Comparison of ENCODE assay signal across 8 cellular contexts in genomic region chr17:386145-386876, GRCh38. TPM values are rescaled to one million over a fixed set of nuclear protein-coding genes. Genes with fewer than 3 reads are reported as not detected.
DNase-seq lines count a peak whose midpoint lies in the region; ATAC-seq and TF ChIP-seq lines count a peak whose summit lies in the region.

No MANE protein-coding gene starts in this region.

- peak overlapping the region; percentile 56 for H3K4me3 Mint-ChIP-seq in chondrocyte (ENCODE audit: unreplicated experiment)

- H3K4me3 ChIP-seq in lower leg skin (ENCODE audit: low read depth, poor library complexity, severe bottlenecking) = no peak overlapping the region

- ATAC-seq in HG03025 (IDR thresholded peaks at IDR 0.05; ENCODE audit: low FRiP score, unreplicated experiment) = no peak

- peaks cover 15% of the 10 kb centered on the region for H3K27me3 Mint-ChIP-seq in chondrocyte (ENCODE audit: low read depth)

- intact Hi-C loops in lower leg skin (cut with DNase I; ENCODE audit: low total_unique reads) = loop anchor here (5.0 kb wide), 1 partner anchor 239 kb away; no protein-coding TSS in a partner anchor

- TF ChIP-seq POLR2A in lower leg skin (IDR thresholded peaks at IDR 0.05) = no peak

- WGBS in lower leg skin, 2 donors = 15 to 21% methylated on average over 32 to 41 of the region's 56 CpGs

- peaks cover 5% of the 10 kb centered on the region for H3K9me3 Mint-ChIP-seq in chondrocyte (ENCODE audit: low read depth)

- peaks cover 31% of the 10 kb centered on the region for H3K4me1 Mint-ChIP-seq in chondrocyte (ENCODE audit: low read depth)

- DNase-seq in NCI-H510A (lab: John Stamatoyannopoulos, UW) (peak; percentile 23), NCI-H510A treated with DMSO at 0.1 percent for 48 hours (lab: John Stamatoyannopoulos, UW) (no peak), LHCN-M2 (ENCODE audit: low read depth) (peak; percentile 40), chondrocyte (ENCODE audit: low spot score) (no peak), lower leg skin (ENCODE audit: low spot score in 2 of 2) (peak; percentile 42 to 95)
- DNase-seq in activated CD4-positive, alpha-beta T cell treated with anti-CD3 and anti-CD28 coated beads for 24 hours (ENCODE audit: low read depth in 2 of 2) = peak; percentile 59 to 63
- peak; percentile 31 for DNase-seq in stimulated activated CD8-positive, alpha-beta memory T cell treated with anti-CD3 and anti-CD28 coated beads, Interleukin-12 subunit alpha, Interleukin-12 subunit beta, amount 100 ng/mL, for 24 hours (ENCODE audit: extremely low read depth)

- no peak overlapping the region for H3K27ac Mint-ChIP-seq in chondrocyte (ENCODE audit: unreplicated experiment)

- no peaks in the 10 kb centered on the region for H3K36me3 Mint-ChIP-seq in chondrocyte (ENCODE audit: low read depth)

- peak; percentile 81 for TF ChIP-seq CTCF in chondrocyte (IDR thresholded peaks at IDR 0.05)
- TF ChIP-seq CTCF in lower leg skin (IDR thresholded peaks at IDR 0.05) = no peak

RNA-seq across cellular contexts. Expression of gene RPH3AL, which starts 33.7 kb away (rescaled TPM):
- 18.1 and 22.0 TPM in 2 replicates for total RNA-seq in LHCN-M2 (2014; rRNA removed)
- 9.2 TPM for polyA plus RNA-seq in LHCN-M2 (2012)
- total RNA-seq in chondrocyte = 3.4 to 4.1 TPM (median 4.0 TPM) in 3 replicates
- total RNA-seq in lower leg skin = 10 to 100 TPM in 3 of 4 donors, 1 to 10 TPM in 1; 8.6 to 22.9 (median 15.9) TPM

RNA-seq across cellular contexts. Expression of gene RFLNB, which starts 59.4 kb away (rescaled TPM):
- total RNA-seq in LHCN-M2 (2014; rRNA removed) (23.9 and 25.5 TPM in 2 replicates), chondrocyte (25.5 to 98.5 TPM (median 25.7 TPM) in 3 replicates), lower leg skin (1 to 10 TPM; 4.7 to 9.5 (median 8.7) TPM)
- 44.4 TPM for polyA plus RNA-seq in LHCN-M2 (2012)

Comparison
In these comparisons a context has a peak if more than half of its experiments do, and no peak if none do; other contexts are left out.
1. DNase-seq: peak in NCI-H510A (single experiment), LHCN-M2 (single experiment), activated CD4-positive, alpha-beta T cell treated with anti-CD3 and anti-CD28 coated beads for 24 hours (2 of 2), lower leg skin (2 of 2) and stimulated activated CD8-positive, alpha-beta memory T cell treated with anti-CD3 and anti-CD28 coated beads, Interleukin-12 subunit alpha, Interleukin-12 subunit beta, amount 100 ng/mL, for 24 hours (single experiment); none in NCI-H510A treated with DMSO at 0.1 percent for 48 hours (single experiment) and chondrocyte (single experiment).